ENCODE assay signal across 8 cellular contexts in the genomic region with DNA sequence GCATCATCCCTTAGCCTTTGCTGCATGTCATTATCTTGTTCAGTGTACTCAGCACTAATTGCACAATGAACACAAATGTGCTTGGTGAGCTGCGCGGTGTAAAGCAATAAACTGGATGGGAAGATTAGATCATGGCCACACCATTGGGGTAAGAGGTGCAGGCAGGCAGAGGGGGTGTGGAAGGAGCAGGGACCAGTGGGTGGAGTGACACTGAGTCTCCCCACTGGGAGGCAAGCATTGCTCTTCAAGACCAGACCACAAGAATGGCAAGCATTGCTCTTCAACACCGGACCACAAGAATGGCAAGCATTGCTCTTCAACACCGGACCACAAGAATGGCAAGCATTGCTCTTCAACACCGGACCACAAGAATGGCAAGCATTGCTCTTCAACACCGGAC. TPM values are rescaled to one million over a fixed set of nuclear protein-coding genes. Genes with fewer than 3 reads are reported as not detected.
"Had no signal": no experiment of that assay in that cellular context is flagged by ENCODE, and none has a peak within 500 bp of the region (broad histone marks: within the 10 kb centered on the region; RNA-seq: fewer than 3 reads in every experiment).

No MANE protein-coding gene starts in this region.

RNA-seq across cellular contexts. Expression of a gene that starts 28.5 kb away (rescaled TPM):
- total RNA-seq: activated CD4-positive, alpha-beta T cell treated with anti-CD3 and anti-CD28 coated beads, Interleukin-2, amount 10 ng/mL, durations not matched to agents 24 days and 14 days; activated CD8-positive, alpha-beta memory T cell treated with anti-CD3 and anti-CD28 coated beads for 36 hours; activated CD8-positive, alpha-beta T cell treated with anti-CD3 and anti-CD28 coated beads for 36 hours; activated naive CD8-positive, alpha-beta T cell treated with anti-CD3 and anti-CD28 coated beads for 36 hours; activated T-cell treated with anti-CD3 and anti-CD28 coated beads, Interleukin-2, amount 50 U/mL, for 72 hours; activated T-helper 17 cell treated with anti-CD3 and anti-CD28 coated beads, Interleukin-2, amount 50 U/mL, for 72 hours; ascending aorta; SJCRH30 had no signal
